ENCODE assay signal across 8 cellular contexts in the genomic region with DNA sequence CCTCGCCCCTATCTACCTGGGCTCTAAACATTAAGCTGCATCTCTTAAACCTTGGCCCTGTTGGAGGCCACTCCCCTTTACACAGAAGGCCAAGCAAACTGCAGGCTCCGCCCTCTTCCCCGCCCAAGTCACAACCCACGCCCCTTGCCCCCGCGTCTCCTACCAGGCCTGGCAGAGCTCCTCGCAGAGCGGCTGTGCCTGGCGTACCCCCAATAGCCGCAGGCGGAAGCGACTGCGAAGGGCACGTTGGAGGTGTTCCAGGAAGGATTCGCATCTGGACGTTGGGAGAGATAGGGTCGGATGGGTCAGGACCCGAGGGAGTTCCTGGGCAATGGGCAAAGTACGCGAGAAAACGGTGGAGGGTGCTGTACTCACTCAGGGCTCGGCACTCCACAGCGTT.
DNase-seq lines count a peak whose midpoint lies in the region; ATAC-seq and TF ChIP-seq lines count a peak whose summit lies in the region.

No MANE protein-coding gene starts in this region.

- ATAC-seq in GM21717 (IDR thresholded peaks at IDR 0.05; ENCODE audit: unreplicated experiment) (no peak), HG03442 (IDR thresholded peaks at IDR 0.05; ENCODE audit: unreplicated experiment) (no peak)

- H3K36me3 ChIP-seq in BLaER1 treated with 17β-estradiol and CSF1 and Interleukin-3, amounts not matched to agents 10 nM and 100 nM: no peaks in the 10 kb centered on the region

- no peak for TF ChIP-seq CTCF in fibroblast of pulmonary artery (IDR thresholded peaks at IDR 0.05; ENCODE audit: low read length, missing control alignments)

- peaks cover 0 to 26% (median 13%) of the 10 kb centered on the region in 11 experiments; a peak in 11 of 22 replicates for H4K20me1 ChIP-seq in BLaER1 treated with 17β-estradiol and CSF1 and Interleukin-3, amounts not matched to agents 10 nM and 100 nM

- DNase-seq in HUDEP-2 (lab: John Stamatoyannopoulos, UW; ENCODE audit: unreplicated experiment in 76 of 76) (peak in 62 of 76 experiments; percentile 19 to 81 (median 59)), OCI-M1 (lab: John Stamatoyannopoulos, UW) (peak; percentile 38), fibroblast of pulmonary artery (ENCODE audit: low read depth) (peak; percentile 29), HPDE6-E6E7 (ENCODE audit: extremely low spot score) (no peak), NCI-H345 (lab: John Stamatoyannopoulos, UW) (no peak)

- H3K9ac ChIP-seq in BLaER1 treated with 17β-estradiol and CSF1 and Interleukin-3, amounts not matched to agents 10 nM and 100 nM: no peak overlapping the region; a peak in 1 of 22 replicates

- no peak overlapping the region for H3K27ac ChIP-seq in BLaER1 treated with 17β-estradiol and CSF1 and Interleukin-3, amounts not matched to agents 10 nM and 100 nM

- peaks cover 11 to 27% (median 21%) of the 10 kb centered on the region in 10 experiments for H3K4me1 ChIP-seq in BLaER1 treated with 17β-estradiol and CSF1 and Interleukin-3, amounts not matched to agents 10 nM and 100 nM

- H3K4me2 ChIP-seq in BLaER1 treated with 17β-estradiol and CSF1 and Interleukin-3, amounts not matched to agents 10 nM and 100 nM: peak overlapping the region; percentile 17 to 64 (median 50); a peak in 20 of 22 replicates

- no peaks in the 10 kb centered on the region for H3K9me3 ChIP-seq in BLaER1 treated with 17β-estradiol and CSF1 and Interleukin-3, amounts not matched to agents 10 nM and 100 nM (replicated peaks in 1 of 11)

- H3K27me3 ChIP-seq in BLaER1 treated with 17β-estradiol and CSF1 and Interleukin-3, amounts not matched to agents 10 nM and 100 nM: peaks cover 35 to 54% (median 50%) of the 10 kb centered on the region in 11 experiments

- H3K4me3 ChIP-seq in BLaER1 treated with 17β-estradiol and CSF1 and Interleukin-3, amounts not matched to agents 10 nM and 100 nM: no peak overlapping the region
- no peak overlapping the region for H3K4me3 ChIP-seq in fibroblast of pulmonary artery (replicated peaks; ENCODE audit: low read depth, low read length)

Comparison
In these comparisons a context has a peak if more than half of its experiments do, and no peak if none do; other contexts are left out.
1. DNase-seq: peak in HUDEP-2 (62 of 76), OCI-M1 (single experiment) and fibroblast of pulmonary artery (single experiment); none in HPDE6-E6E7 (single experiment) and NCI-H345 (single experiment).